In genomic region chr5:149151717-149152116, GRCh38 we compare ENCODE assay signal across 11 cellular contexts. TPM values are rescaled to one million over a fixed set of nuclear protein-coding genes. Genes with fewer than 3 reads are reported as not detected.
A peak's percentile ranks its signal among the peaks of the same experiment; 100 is the strongest.
DNase-seq lines count a peak whose midpoint lies in the region; ATAC-seq, FAIRE-seq and TF ChIP-seq lines count a peak whose summit lies in the region.
"Had no signal": no experiment of that assay in that cellular context is flagged by ENCODE, and none has a peak within 500 bp of the region (broad histone marks: within the 10 kb centered on the region; RNA-seq: fewer than 3 reads in every experiment).

No MANE protein-coding gene starts in this region.

- no peak overlapping the region for H3K27ac Mint-ChIP-seq in CD4-positive, alpha-beta T cell
- no peak overlapping the region for H3K27ac Mint-ChIP-seq in activated naive CD8-positive, alpha-beta T cell treated with anti-CD3 and anti-CD28 coated beads, Interleukin-2, amount 50 U/mL, for 24 hours
- H3K27ac Mint-ChIP-seq: T-helper 1 cell treated with Interleukin-12 subunit alpha and Interleukin-12 subunit beta and Interleukin-4 antibody, amounts not matched to agents 30 μg/mL and 1 μg/mL, for 36 hours had no signal

- H3K27me3 Mint-ChIP-seq in CD4-positive, alpha-beta T cell: peaks cover 7% of the 10 kb centered on the region
- peaks cover 3% of the 10 kb centered on the region for H3K27me3 Mint-ChIP-seq in activated naive CD8-positive, alpha-beta T cell treated with anti-CD3 and anti-CD28 coated beads, Interleukin-2, amount 50 U/mL, for 24 hours

- H3K9me3 Mint-ChIP-seq in CD4-positive, alpha-beta T cell: no peaks in the 10 kb centered on the region
- H3K9me3 Mint-ChIP-seq in activated naive CD8-positive, alpha-beta T cell treated with anti-CD3 and anti-CD28 coated beads, Interleukin-2, amount 50 U/mL, for 24 hours: no peaks in the 10 kb centered on the region
- H3K9me3 Mint-ChIP-seq: T-helper 1 cell treated with Interleukin-12 subunit alpha and Interleukin-12 subunit beta and Interleukin-4 antibody, amounts not matched to agents 30 μg/mL and 1 μg/mL, for 36 hours had no signal

- CTCF ChIA-PET in CD4-positive, alpha-beta T cell (lab: Charles Lee): interaction anchor here (0.6 kb wide), 1 partner anchor 10 kb away, joined by 3 read pairs; the partner anchor contains the start of gene ABLIM3

- 38 to 47% methylated on average over 3 of the region's 3 CpGs for WGBS in GM23248 (ENCODE audit: low coverage in 1 of 2, low lambda C conversion rate in 2 of 2, missing lambda C conversion rate in 2 of 2), 2 experiments

- H3F3A ChIP-seq in GM23248 (ENCODE audit: insufficient read depth): peaks cover 43% of the 10 kb centered on the region

- no peak for FAIRE-seq in RCC 7860 (lab: Jason Lieb, UNC)

- peaks cover 36% of the 10 kb centered on the region for H3K4me1 ChIP-seq in GM23248 (ENCODE audit: insufficient read depth)

- no peaks in the 10 kb centered on the region for H3K36me3 Mint-ChIP-seq in CD4-positive, alpha-beta T cell (ENCODE audit: low read depth)
- H3K36me3 Mint-ChIP-seq in activated naive CD8-positive, alpha-beta T cell treated with anti-CD3 and anti-CD28 coated beads, Interleukin-2, amount 50 U/mL, for 24 hours (ENCODE audit: low read depth): no peaks in the 10 kb centered on the region

- H3K4me3 Mint-ChIP-seq in CD4-positive, alpha-beta T cell: no peak overlapping the region
- no peak overlapping the region for H3K4me3 Mint-ChIP-seq in activated naive CD8-positive, alpha-beta T cell treated with anti-CD3 and anti-CD28 coated beads, Interleukin-2, amount 50 U/mL, for 24 hours
- H3K4me3 Mint-ChIP-seq: T-helper 1 cell treated with Interleukin-12 subunit alpha and Interleukin-12 subunit beta and Interleukin-4 antibody, amounts not matched to agents 30 μg/mL and 1 μg/mL, for 36 hours had no signal

- peak overlapping the region; percentile 6; the same call in 1 of the 2 replicates for H3K9ac ChIP-seq in GM23248

- peaks cover 63% of the 10 kb centered on the region for H3K79me2 ChIP-seq in GM23248 (ENCODE audit: insufficient read depth)

- ATAC-seq in GM18873 (IDR thresholded peaks at IDR 0.05; ENCODE audit: low FRiP score, unreplicated experiment) (no peak), GM19023 (IDR thresholded peaks at IDR 0.05; ENCODE audit: unreplicated experiment) (no peak)
- no peak for ATAC-seq in CD4-positive, alpha-beta T cell (ENCODE audit: poor library complexity)
- ATAC-seq in activated naive CD8-positive, alpha-beta T cell treated with anti-CD3 and anti-CD28 coated beads, Interleukin-2, amount 50 U/mL, for 24 hours: no peak

- no peaks in the 10 kb centered on the region for H3K36me3 ChIP-seq in GM23248 (ENCODE audit: low read depth)

- H4K20me1 ChIP-seq in GM23248 (ENCODE audit: insufficient read depth): no peaks in the 10 kb centered on the region

- no peaks in the 10 kb centered on the region for H3K9me3 ChIP-seq in GM23248 (ENCODE audit: low read depth)
- H3K9me3 ChIP-seq in CD4-positive, alpha-beta T cell (ENCODE audit: control insufficient read depth, low read length): no peaks in the 10 kb centered on the region

- no peak overlapping the region for H2AFZ ChIP-seq in GM23248

- peak overlapping the region; percentile 43 for H3K27ac ChIP-seq in GM23248
- H3K27ac ChIP-seq in CD4-positive, alpha-beta T cell (ENCODE audit: low read depth, low read length): no peak overlapping the region

- intact Hi-C loops in CD4-positive, alpha-beta T cell (cut with DNase I, micrococcal nuclease): no loop called here

- in situ Hi-C loops in GM23248 (cut with MboI): no loop called here

- H3K4me3 ChIP-seq in GM23248 (no peak overlapping the region), fibroblast of mammary gland (ENCODE audit: control insufficient read depth, low read depth, low read length) (no peak overlapping the region)

- H3K4me2 ChIP-seq in GM23248 (ENCODE audit: unreplicated experiment): peak overlapping the region; percentile 37

- TF ChIP-seq CTCF in fibroblast of mammary gland (conservative IDR thresholded peaks at IDR 0.05; ENCODE audit: control insufficient read depth, insufficient read depth, low read depth, low read length): peak; percentile 36
- no peak for TF ChIP-seq CTCF in CD4-positive, alpha-beta T cell (IDR thresholded peaks at IDR 0.05)

- POLR2A ChIA-PET in CD4-positive, alpha-beta T cell (lab: Charles Lee): no interaction called here

- no peaks in the 10 kb centered on the region for H3K4me1 Mint-ChIP-seq in CD4-positive, alpha-beta T cell (ENCODE audit: low read depth)
- H3K4me1 Mint-ChIP-seq in activated naive CD8-positive, alpha-beta T cell treated with anti-CD3 and anti-CD28 coated beads, Interleukin-2, amount 50 U/mL, for 24 hours: peaks cover 2% of the 10 kb centered on the region

- peak; percentile 40 for DNase-seq in GM23248
- peak; percentile 22 for DNase-seq in RCC 7860 (ENCODE audit: low spot score)
- DNase-seq in fibroblast of mammary gland (ENCODE audit: low read depth): peak; percentile 56
- DNase-seq in renal cortical epithelial cell (ENCODE audit: low read depth): peak; percentile 61
- DNase-seq in CD4-positive, alpha-beta T cell: no peak
- no peak for DNase-seq in activated naive CD8-positive, alpha-beta T cell treated with anti-CD3 and anti-CD28 coated beads, Interleukin-2, amount 50 U/mL, for 24 hours
- DNase-seq: central memory CD4-positive, alpha-beta T cell; occipital lobe had no signal

- H3K27me3 ChIP-seq in GM23248 (replicated peaks; ENCODE audit: insufficient read depth): no peaks in the 10 kb centered on the region
- H3K27me3 ChIP-seq in CD4-positive, alpha-beta T cell (ENCODE audit: control insufficient read depth, insufficient read depth, low read length): no peaks in the 10 kb centered on the region

- H3K9me2 ChIP-seq in GM23248 (ENCODE audit: insufficient read depth): no peaks in the 10 kb centered on the region

RNA-seq across cellular contexts. Expression of gene ABLIM3, which starts 10.4 kb away (rescaled TPM):
- 5.6 and 7.9 TPM in 2 replicates for total RNA-seq in GM23248 (2014; rRNA removed; shearing (Covaris generic))
- 11.4 and 11.7 TPM in 2 replicates for polyA plus RNA-seq in GM23248 (2016; fragmentation: Nextera tagmentation; extraction: Ambion mirVana)
- total RNA-seq in renal cortical epithelial cell: 17.5 and 33.9 TPM in 2 replicates
- not detected for total RNA-seq in CD4-positive, alpha-beta T cell

Comparison
In these comparisons a context has a peak if more than half of its experiments do, and no peak if none do; other contexts are left out.
1. DNase-seq: peak in GM23248 (single experiment), RCC 7860 (single experiment), fibroblast of mammary gland (single experiment) and renal cortical epithelial cell (single experiment); none in CD4-positive, alpha-beta T cell (0 of 10) and activated naive CD8-positive, alpha-beta T cell treated with anti-CD3 and anti-CD28 coated beads, Interleukin-2, amount 50 U/mL, for 24 hours (single experiment).